In the genomic region with DNA sequence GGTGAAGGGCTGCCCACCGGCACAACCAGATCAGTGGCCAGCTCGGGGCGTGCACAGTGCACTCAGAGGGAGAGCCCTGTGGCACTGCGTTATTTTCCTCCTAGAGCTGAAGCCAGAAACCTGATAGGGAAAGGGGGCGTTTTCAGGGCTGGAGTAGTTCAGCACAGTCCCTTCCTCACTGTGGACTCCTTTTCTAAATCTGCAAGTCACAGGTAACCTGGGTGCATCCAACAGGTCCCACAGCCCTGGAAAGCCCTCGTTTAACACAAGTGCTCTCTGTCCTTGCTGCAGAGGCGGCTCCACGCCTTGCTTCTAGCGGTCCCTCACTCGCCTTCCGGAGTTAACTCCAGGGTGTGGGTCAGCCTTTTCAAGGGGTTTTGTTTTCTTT, we compare ENCODE assay signal across 28 cellular contexts.
DNase-seq lines count a peak whose midpoint lies in the region; ATAC-seq and TF ChIP-seq lines count a peak whose summit lies in the region.
"Had no signal": no experiment of that assay in that cellular context is flagged by ENCODE, and none has a peak within 500 bp of the region (broad histone marks: within the 10 kb centered on the region; RNA-seq: fewer than 3 reads in every experiment).

No MANE protein-coding gene starts in this region.

- H3K36me3 ChIP-seq in uterus (no peaks in the 10 kb centered on the region), tibial artery (no peaks in the 10 kb centered on the region)
- H3K36me3 ChIP-seq: Peyer's patch, SJSA1, suprapubic skin, vagina had no signal

- TF ChIP-seq CTCF in natural killer cell (IDR thresholded peaks at IDR 0.05) (no peak), activated B cell treated with CpG ODN at 0.5 μM for 24 hours (IDR thresholded peaks at IDR 0.05) (no peak), uterus (IDR thresholded peaks at IDR 0.05) (no peak), tibial artery (IDR thresholded peaks at IDR 0.05) (no peak)

- H3K4me3 Mint-ChIP-seq in natural killer cell, result no peak overlapping the region
- no peak overlapping the region for H3K4me3 Mint-ChIP-seq in natural killer cell treated with Interleukin-12 subunit alpha and Interleukin-12 subunit beta and Interleukin-15 and Interleukin-18, amount 100 ng/mL, for 72 hours
- peak overlapping the region; percentile 19 for H3K4me3 Mint-ChIP-seq in activated B cell treated with CpG ODN at 0.5 μM for 24 hours
- H3K4me3 Mint-ChIP-seq in memory B cell, result no peak overlapping the region
- H3K4me3 Mint-ChIP-seq in activated CD4-positive, alpha-beta T cell treated with anti-CD3 and anti-CD28 coated beads, Interleukin-2, amount 10 ng/mL, durations not matched to agents 24 days and 14 days, result no peak overlapping the region
- H3K4me3 Mint-ChIP-seq: stimulated activated effector memory CD8-positive, alpha-beta T cell treated with anti-CD3 and anti-CD28 coated beads, Interleukin-12 subunit alpha, Interleukin-12 subunit beta, amount 100 ng/mL, for 72 hours had no signal

- DNase-seq in natural killer cell, result no peak
- no peak for DNase-seq in natural killer cell treated with Interleukin-12 subunit alpha and Interleukin-12 subunit beta and Interleukin-15 and Interleukin-18, amount 100 ng/mL, for 72 hours (ENCODE audit: low spot score)
- no peak for DNase-seq in activated B cell treated with CpG ODN at 0.5 μM for 24 hours
- DNase-seq in memory B cell (ENCODE audit: low spot score in 2 of 2), result no peak
- no peak for DNase-seq in inferior parietal cortex (ENCODE audit: extremely low spot score)
- DNase-seq in uterus, result no peak
- DNase-seq in activated CD4-positive, alpha-beta T cell treated with anti-CD3 and anti-CD28 coated beads, Interleukin-2, amount 10 ng/mL, durations not matched to agents 24 days and 14 days, result no peak
- no peak for DNase-seq in tibial artery
- DNase-seq: ACHN; activated naive CD4-positive, alpha-beta T cell treated with anti-CD3 and anti-CD28 coated beads, Interleukin-2, amount 50 U/mL, for 16 hours; amygdala; C1 segment of cervical spinal cord; Caco-2; central memory CD4-positive, alpha-beta T cell; dermis blood vessel endothelial cell; DND-41; H7; NCI-H1092 treated with DMSO at 0.1 percent for 48 hours; NCI-H2029; NCI-H345; Peyer's patch; retina; stimulated activated CD4-positive, alpha-beta T cell treated with anti-CD3 and anti-CD28 coated beads, Interleukin-2, amount 100 ng/mL, for 48 hours had no signal

- peak overlapping the region; percentile 89 to 90 for H3K27ac Mint-ChIP-seq in natural killer cell
- peak overlapping the region in 1 of 2 donors; percentile 78 for H3K27ac Mint-ChIP-seq in natural killer cell treated with Interleukin-12 subunit alpha and Interleukin-12 subunit beta and Interleukin-15 and Interleukin-18, amount 100 ng/mL, for 72 hours
- peak overlapping the region; percentile 94 for H3K27ac Mint-ChIP-seq in activated B cell treated with CpG ODN at 0.5 μM for 24 hours
- H3K27ac Mint-ChIP-seq in memory B cell, result peak overlapping the region; percentile 96
- H3K27ac Mint-ChIP-seq in activated CD4-positive, alpha-beta T cell treated with anti-CD3 and anti-CD28 coated beads, Interleukin-2, amount 10 ng/mL, durations not matched to agents 24 days and 14 days, result no peak overlapping the region
- H3K27ac Mint-ChIP-seq: stimulated activated effector memory CD8-positive, alpha-beta T cell treated with anti-CD3 and anti-CD28 coated beads, Interleukin-12 subunit alpha, Interleukin-12 subunit beta, amount 100 ng/mL, for 72 hours had no signal

- no peaks in the 10 kb centered on the region for H3K27me3 Mint-ChIP-seq in natural killer cell (ENCODE audit: low read depth in 2 of 2)
- no peaks in the 10 kb centered on the region for H3K27me3 Mint-ChIP-seq in natural killer cell treated with Interleukin-12 subunit alpha and Interleukin-12 subunit beta and Interleukin-15 and Interleukin-18, amount 100 ng/mL, for 72 hours
- H3K27me3 Mint-ChIP-seq in activated B cell treated with CpG ODN at 0.5 μM for 24 hours, result no peaks in the 10 kb centered on the region
- no peaks in the 10 kb centered on the region for H3K27me3 Mint-ChIP-seq in memory B cell
- no peaks in the 10 kb centered on the region for H3K27me3 Mint-ChIP-seq in activated CD4-positive, alpha-beta T cell treated with anti-CD3 and anti-CD28 coated beads, Interleukin-2, amount 10 ng/mL, durations not matched to agents 24 days and 14 days

- TF ChIP-seq POLR2A in uterus (IDR thresholded peaks at IDR 0.05), result no peak

- no peak overlapping the region for H3K27ac ChIP-seq in uterus
- H3K27ac ChIP-seq in tibial artery, result no peak overlapping the region
- H3K27ac ChIP-seq: SJSA1, suprapubic skin, vagina had no signal

- ATAC-seq in natural killer cell, result no peak
- no peak for ATAC-seq in natural killer cell treated with Interleukin-12 subunit alpha and Interleukin-12 subunit beta and Interleukin-15 and Interleukin-18, amount 100 ng/mL, for 72 hours
- no peak for ATAC-seq in activated B cell treated with CpG ODN at 0.5 μM for 24 hours (ENCODE audit: low read depth)
- no peak for ATAC-seq in memory B cell (ENCODE audit: low read depth)
- ATAC-seq: GM12878; stimulated activated effector memory CD8-positive, alpha-beta T cell treated with anti-CD3 and anti-CD28 coated beads, Interleukin-12 subunit alpha, Interleukin-12 subunit beta, amount 100 ng/mL, for 72 hours had no signal

- no peaks in the 10 kb centered on the region for H3K36me3 Mint-ChIP-seq in natural killer cell
- no peaks in the 10 kb centered on the region for H3K36me3 Mint-ChIP-seq in natural killer cell treated with Interleukin-12 subunit alpha and Interleukin-12 subunit beta and Interleukin-15 and Interleukin-18, amount 100 ng/mL, for 72 hours
- H3K36me3 Mint-ChIP-seq in activated B cell treated with CpG ODN at 0.5 μM for 24 hours (ENCODE audit: low read depth), result peaks cover 23% of the 10 kb centered on the region
- no peaks in the 10 kb centered on the region for H3K36me3 Mint-ChIP-seq in memory B cell
- H3K36me3 Mint-ChIP-seq in activated CD4-positive, alpha-beta T cell treated with anti-CD3 and anti-CD28 coated beads, Interleukin-2, amount 10 ng/mL, durations not matched to agents 24 days and 14 days (ENCODE audit: low read depth), result no peaks in the 10 kb centered on the region
- H3K36me3 Mint-ChIP-seq: stimulated activated effector memory CD8-positive, alpha-beta T cell treated with anti-CD3 and anti-CD28 coated beads, Interleukin-12 subunit alpha, Interleukin-12 subunit beta, amount 100 ng/mL, for 72 hours had no signal

- H3K9me3 Mint-ChIP-seq in natural killer cell, result no peaks in the 10 kb centered on the region
- no peaks in the 10 kb centered on the region for H3K9me3 Mint-ChIP-seq in natural killer cell treated with Interleukin-12 subunit alpha and Interleukin-12 subunit beta and Interleukin-15 and Interleukin-18, amount 100 ng/mL, for 72 hours
- H3K9me3 Mint-ChIP-seq in activated B cell treated with CpG ODN at 0.5 μM for 24 hours, result no peaks in the 10 kb centered on the region
- no peaks in the 10 kb centered on the region for H3K9me3 Mint-ChIP-seq in memory B cell
- H3K9me3 Mint-ChIP-seq in activated CD4-positive, alpha-beta T cell treated with anti-CD3 and anti-CD28 coated beads, Interleukin-2, amount 10 ng/mL, durations not matched to agents 24 days and 14 days, result no peaks in the 10 kb centered on the region
- H3K9me3 Mint-ChIP-seq: stimulated activated effector memory CD8-positive, alpha-beta T cell treated with anti-CD3 and anti-CD28 coated beads, Interleukin-12 subunit alpha, Interleukin-12 subunit beta, amount 100 ng/mL, for 72 hours had no signal

- H3K9me3 ChIP-seq in uterus (no peaks in the 10 kb centered on the region), tibial artery (no peaks in the 10 kb centered on the region)
- H3K9me3 ChIP-seq: Caco-2, Peyer's patch, SJSA1, suprapubic skin, vagina had no signal

- CTCF ChIA-PET in activated B cell treated with CpG ODN at 0.5 μM for 24 hours (lab: Charles Lee), result no interaction called here

- H3K27me3 ChIP-seq in uterus, result no peaks in the 10 kb centered on the region
- no peaks in the 10 kb centered on the region for H3K27me3 ChIP-seq in tibial artery
- H3K27me3 ChIP-seq: Peyer's patch, SJSA1, suprapubic skin, vagina had no signal

- intact Hi-C loops in natural killer cell (cut with micrococcal nuclease), result no loop called here
- intact Hi-C loops in activated B cell treated with CpG ODN at 0.5 μM for 24 hours (cut with micrococcal nuclease), result no loop called here
- intact Hi-C loops in uterus (cut with DNase I; ENCODE audit: low total_unique reads), result no loop called here
- intact Hi-C loops in activated CD4-positive, alpha-beta T cell treated with anti-CD3 and anti-CD28 coated beads, Interleukin-2, amount 10 ng/mL, durations not matched to agents 24 days and 14 days (cut with micrococcal nuclease), result no loop called here
- intact Hi-C loops in tibial artery (cut with DNase I; ENCODE audit: low total_unique reads), result no loop called here

- H3K4me3 ChIP-seq in uterus, result no peak overlapping the region
- no peak overlapping the region for H3K4me3 ChIP-seq in tibial artery
- H3K4me3 ChIP-seq: GM12878, Peyer's patch, SJSA1, suprapubic skin, vagina had no signal

- POLR2A ChIA-PET in activated B cell treated with CpG ODN at 0.5 μM for 24 hours (lab: Charles Lee), result interaction anchor here (0.8 to 7.0 kb wide), 6 partner anchors 18 to 82 kb away, joined by 3 to 132 read pairs (median 10); a partner anchor contains a TSS

- H3K4me1 Mint-ChIP-seq in natural killer cell, result peaks cover 72 to 76% of the 10 kb centered on the region in 2 donors
- H3K4me1 Mint-ChIP-seq in natural killer cell treated with Interleukin-12 subunit alpha and Interleukin-12 subunit beta and Interleukin-15 and Interleukin-18, amount 100 ng/mL, for 72 hours (ENCODE audit: low read depth in 2 of 2), result peaks cover 57 to 64% of the 10 kb centered on the region in 2 donors
- peaks cover 87% of the 10 kb centered on the region for H3K4me1 Mint-ChIP-seq in activated B cell treated with CpG ODN at 0.5 μM for 24 hours
- H3K4me1 Mint-ChIP-seq in memory B cell, result peaks cover 58% of the 10 kb centered on the region
- H3K4me1 Mint-ChIP-seq in activated CD4-positive, alpha-beta T cell treated with anti-CD3 and anti-CD28 coated beads, Interleukin-2, amount 10 ng/mL, durations not matched to agents 24 days and 14 days, result peaks cover 29% of the 10 kb centered on the region

- H3K4me1 ChIP-seq in uterus (no peaks in the 10 kb centered on the region), tibial artery (peaks cover 6 to 66% (median 31%) of the 10 kb centered on the region in 4 donors)
- H3K4me1 ChIP-seq: Caco-2 had no signal
